Comparison of ENCODE assay signal across 27 cellular contexts in genomic region chr2:163657257-163657656, GRCh38.
A peak's percentile ranks its signal among the peaks of the same experiment; 100 is the strongest.
DNase-seq lines count a peak whose midpoint lies in the region; ATAC-seq and TF ChIP-seq lines count a peak whose summit lies in the region.
"Had no signal": no experiment of that assay in that cellular context is flagged by ENCODE, and none has a peak within 500 bp of the region (broad histone marks: within the 10 kb centered on the region; RNA-seq: fewer than 3 reads in every experiment).

No MANE protein-coding gene starts in this region.

- DNase-seq in HS-27A (ENCODE audit: low read depth) (peak; percentile 40), brain microvascular endothelial cell (peak; percentile 51), iris pigment epithelial cell (ENCODE audit: low read depth) (peak; percentile 76), NCI-H748 treated with DMSO at 0.1 percent for 48 hours (lab: John Stamatoyannopoulos, UW) (no peak)
- no peak for DNase-seq in activated CD4-positive, alpha-beta memory T cell treated with anti-CD3 and anti-CD28 coated beads for 36 hours
- no peak for DNase-seq in effector CD8-positive, alpha-beta T cell (lab: John Stamatoyannopoulos, UW)
- DNase-seq: activated CD4-positive, alpha-beta T cell treated with anti-CD3 and anti-CD28 coated beads for 48 hours; activated CD8-positive, alpha-beta memory T cell treated with anti-CD3 and anti-CD28 coated beads, Interleukin-2, amount 10 ng/mL, durations not matched to agents 7 days and 5 days; activated naive CD8-positive, alpha-beta T cell treated with anti-CD3 and anti-CD28 coated beads, Interleukin-2, amount 10 ng/mL, durations not matched to agents 7 days and 5 days; DMS 273 treated with DMSO at 0.1 percent for 48 hours; effector memory CD8-positive, alpha-beta T cell; GF-D8; MM.1S; naive thymus-derived CD4-positive, alpha-beta T cell; NCI-H1436; NCI-H69; SHP77; sigmoid colon; T-helper 1 cell; testis had no signal

- H3K27ac ChIP-seq in ACC112 (ENCODE audit: low read depth, low read length) (peak overlapping the region; percentile 89), brain microvascular endothelial cell (peak overlapping the region; percentile 3)
- H3K27ac ChIP-seq: parathyroid adenoma, testis had no signal

- no peak overlapping the region for H3K4me3 Mint-ChIP-seq in stimulated activated memory B cell treated with anti-CD40 and anti-IgM and Interleukin-4, amounts not matched to agents 10 μg/mL and 1 μg/mL and 100 μg/mL, for 72 hours
- no peak overlapping the region for H3K4me3 Mint-ChIP-seq in activated CD4-positive, alpha-beta memory T cell treated with anti-CD3 and anti-CD28 coated beads for 36 hours
- H3K4me3 Mint-ChIP-seq: activated CD8-positive, alpha-beta memory T cell treated with anti-CD3 and anti-CD28 coated beads, Interleukin-2, amount 10 ng/mL, durations not matched to agents 7 days and 5 days; activated naive CD8-positive, alpha-beta T cell treated with anti-CD3 and anti-CD28 coated beads, Interleukin-2, amount 10 ng/mL, durations not matched to agents 7 days and 5 days; activated T-helper 17 cell treated with anti-CD3 and anti-CD28 coated beads, Interleukin-2, amount 50 U/mL, for 72 hours; CD14-positive monocyte; central memory CD8-positive, alpha-beta T cell; effector memory CD8-positive, alpha-beta T cell; naive thymus-derived CD4-positive, alpha-beta T cell; stimulated activated effector memory CD8-positive, alpha-beta T cell treated with anti-CD3 and anti-CD28 coated beads, Interleukin-12 subunit alpha, Interleukin-12 subunit beta, amount 100 ng/mL, for 72 hours had no signal

- no peaks in the 10 kb centered on the region for H3K27me3 Mint-ChIP-seq in stimulated activated memory B cell treated with anti-CD40 and anti-IgM and Interleukin-4, amounts not matched to agents 10 μg/mL and 1 μg/mL and 100 μg/mL, for 72 hours
- no peaks in the 10 kb centered on the region for H3K27me3 Mint-ChIP-seq in activated CD4-positive, alpha-beta memory T cell treated with anti-CD3 and anti-CD28 coated beads for 36 hours
- H3K27me3 Mint-ChIP-seq: activated CD8-positive, alpha-beta memory T cell treated with anti-CD3 and anti-CD28 coated beads, Interleukin-2, amount 10 ng/mL, durations not matched to agents 7 days and 5 days; activated naive CD8-positive, alpha-beta T cell treated with anti-CD3 and anti-CD28 coated beads, Interleukin-2, amount 10 ng/mL, durations not matched to agents 7 days and 5 days; activated T-helper 17 cell treated with anti-CD3 and anti-CD28 coated beads, Interleukin-2, amount 50 U/mL, for 72 hours; central memory CD8-positive, alpha-beta T cell; effector memory CD8-positive, alpha-beta T cell; naive thymus-derived CD4-positive, alpha-beta T cell had no signal

- H3K27ac Mint-ChIP-seq in stimulated activated memory B cell treated with anti-CD40 and anti-IgM and Interleukin-4, amounts not matched to agents 10 μg/mL and 1 μg/mL and 100 μg/mL, for 72 hours, result no peak overlapping the region
- no peak overlapping the region for H3K27ac Mint-ChIP-seq in activated CD4-positive, alpha-beta memory T cell treated with anti-CD3 and anti-CD28 coated beads for 36 hours
- H3K27ac Mint-ChIP-seq: activated CD8-positive, alpha-beta memory T cell treated with anti-CD3 and anti-CD28 coated beads, Interleukin-2, amount 10 ng/mL, durations not matched to agents 7 days and 5 days; activated naive CD8-positive, alpha-beta T cell treated with anti-CD3 and anti-CD28 coated beads, Interleukin-2, amount 10 ng/mL, durations not matched to agents 7 days and 5 days; activated T-helper 17 cell treated with anti-CD3 and anti-CD28 coated beads, Interleukin-2, amount 50 U/mL, for 72 hours; CD14-positive monocyte; effector memory CD8-positive, alpha-beta T cell; stimulated activated effector memory CD8-positive, alpha-beta T cell treated with anti-CD3 and anti-CD28 coated beads, Interleukin-12 subunit alpha, Interleukin-12 subunit beta, amount 100 ng/mL, for 72 hours had no signal

- POLR2A ChIA-PET in activated CD4-positive, alpha-beta memory T cell treated with anti-CD3 and anti-CD28 coated beads for 36 hours (lab: Charles Lee), result no interaction called here

- H3K4me3 ChIP-seq in ACC112 (ENCODE audit: low read depth, low read length) (0 out of 2 replicates have a peak overlapping the region, but pooled peaks have one; percentile 10), brain microvascular endothelial cell (ENCODE audit: low read depth, low read length) (no peak overlapping the region)
- H3K4me3 ChIP-seq: sigmoid colon, testis had no signal

- peaks cover 56% of the 10 kb centered on the region for H3K4me1 ChIP-seq in ACC112 (ENCODE audit: control insufficient read depth, insufficient read depth, low read length, unreplicated experiment)
- H3K4me1 ChIP-seq: testis had no signal

- peaks cover 6% of the 10 kb centered on the region for H3K79me2 ChIP-seq in ACC112 (ENCODE audit: control insufficient read depth, insufficient read depth, low read length, unreplicated experiment)
- H3K79me2 ChIP-seq: parathyroid adenoma had no signal

- intact Hi-C loops in activated CD4-positive, alpha-beta memory T cell treated with anti-CD3 and anti-CD28 coated beads for 36 hours (cut with micrococcal nuclease), result no loop called here

- no peak for ATAC-seq in stimulated activated memory B cell treated with anti-CD40 and anti-IgM and Interleukin-4, amounts not matched to agents 10 μg/mL and 1 μg/mL and 100 μg/mL, for 72 hours
- ATAC-seq: activated CD8-positive, alpha-beta memory T cell treated with anti-CD3 and anti-CD28 coated beads, Interleukin-2, amount 10 ng/mL, durations not matched to agents 7 days and 5 days; activated T-helper 17 cell treated with anti-CD3 and anti-CD28 coated beads, Interleukin-2, amount 50 U/mL, for 72 hours; effector memory CD8-positive, alpha-beta T cell; naive thymus-derived CD4-positive, alpha-beta T cell; stimulated activated effector memory CD8-positive, alpha-beta T cell treated with anti-CD3 and anti-CD28 coated beads, Interleukin-12 subunit alpha, Interleukin-12 subunit beta, amount 100 ng/mL, for 72 hours had no signal

- H3K36me3 Mint-ChIP-seq in stimulated activated memory B cell treated with anti-CD40 and anti-IgM and Interleukin-4, amounts not matched to agents 10 μg/mL and 1 μg/mL and 100 μg/mL, for 72 hours, result no peaks in the 10 kb centered on the region
- no peaks in the 10 kb centered on the region for H3K36me3 Mint-ChIP-seq in activated CD4-positive, alpha-beta memory T cell treated with anti-CD3 and anti-CD28 coated beads for 36 hours
- H3K36me3 Mint-ChIP-seq: activated CD8-positive, alpha-beta memory T cell treated with anti-CD3 and anti-CD28 coated beads, Interleukin-2, amount 10 ng/mL, durations not matched to agents 7 days and 5 days; activated naive CD8-positive, alpha-beta T cell treated with anti-CD3 and anti-CD28 coated beads, Interleukin-2, amount 10 ng/mL, durations not matched to agents 7 days and 5 days; CD14-positive monocyte; naive thymus-derived CD4-positive, alpha-beta T cell; stimulated activated effector memory CD8-positive, alpha-beta T cell treated with anti-CD3 and anti-CD28 coated beads, Interleukin-12 subunit alpha, Interleukin-12 subunit beta, amount 100 ng/mL, for 72 hours had no signal

- peak overlapping the region; percentile 16 for H2AFZ ChIP-seq in ACC112 (ENCODE audit: low read length, unreplicated experiment)
- H2AFZ ChIP-seq: parathyroid adenoma had no signal

- CTCF ChIA-PET in activated CD4-positive, alpha-beta memory T cell treated with anti-CD3 and anti-CD28 coated beads for 36 hours (lab: Charles Lee), result interaction anchor here (0.6 kb wide), 1 partner anchor 13 kb away, joined by 3 read pairs; no protein-coding TSS in a partner anchor

- in situ Hi-C loops in brain microvascular endothelial cell (cut with HindIII; ENCODE audit: low pct_ligation_motif_present, low sequenced_read_pairs), result no loop called here

- no peaks in the 10 kb centered on the region for H3K4me1 Mint-ChIP-seq in stimulated activated memory B cell treated with anti-CD40 and anti-IgM and Interleukin-4, amounts not matched to agents 10 μg/mL and 1 μg/mL and 100 μg/mL, for 72 hours
- no peaks in the 10 kb centered on the region for H3K4me1 Mint-ChIP-seq in activated CD4-positive, alpha-beta memory T cell treated with anti-CD3 and anti-CD28 coated beads for 36 hours (ENCODE audit: low read depth)
- H3K4me1 Mint-ChIP-seq: activated CD8-positive, alpha-beta memory T cell treated with anti-CD3 and anti-CD28 coated beads, Interleukin-2, amount 10 ng/mL, durations not matched to agents 7 days and 5 days; activated naive CD8-positive, alpha-beta T cell treated with anti-CD3 and anti-CD28 coated beads, Interleukin-2, amount 10 ng/mL, durations not matched to agents 7 days and 5 days; activated T-helper 17 cell treated with anti-CD3 and anti-CD28 coated beads, Interleukin-2, amount 50 U/mL, for 72 hours; CD14-positive monocyte; central memory CD8-positive, alpha-beta T cell; stimulated activated effector memory CD8-positive, alpha-beta T cell treated with anti-CD3 and anti-CD28 coated beads, Interleukin-12 subunit alpha, Interleukin-12 subunit beta, amount 100 ng/mL, for 72 hours had no signal

- peaks cover 4% of the 10 kb centered on the region for H3K9me3 Mint-ChIP-seq in stimulated activated memory B cell treated with anti-CD40 and anti-IgM and Interleukin-4, amounts not matched to agents 10 μg/mL and 1 μg/mL and 100 μg/mL, for 72 hours
- peaks cover 10% of the 10 kb centered on the region for H3K9me3 Mint-ChIP-seq in activated CD4-positive, alpha-beta memory T cell treated with anti-CD3 and anti-CD28 coated beads for 36 hours

- H3K36me3 ChIP-seq in ACC112 (ENCODE audit: insufficient read depth, low read length) (no peaks in the 10 kb centered on the region), brain microvascular endothelial cell (replicated peaks) (no peaks in the 10 kb centered on the region)
- H3K36me3 ChIP-seq: sigmoid colon had no signal

- TF ChIP-seq CTCF in brain microvascular endothelial cell (IDR thresholded peaks at IDR 0.05; ENCODE audit: low read depth, low read length, missing control alignments), result no peak

- H3K27me3 ChIP-seq in ACC112 (ENCODE audit: insufficient read depth, low read length) (no peaks in the 10 kb centered on the region), brain microvascular endothelial cell (replicated peaks) (no peaks in the 10 kb centered on the region)
- H3K27me3 ChIP-seq: sigmoid colon, testis had no signal

Comparison
In these comparisons a context has a peak if more than half of its experiments do, and no peak if none do; other contexts are left out.
1. DNase-seq: peak in HS-27A (single experiment), brain microvascular endothelial cell (single experiment) and iris pigment epithelial cell (single experiment); none in NCI-H748 treated with DMSO at 0.1 percent for 48 hours (single experiment), activated CD4-positive, alpha-beta memory T cell treated with anti-CD3 and anti-CD28 coated beads for 36 hours (single experiment) and effector CD8-positive, alpha-beta T cell (single experiment).